ENCODE assay signal across 20 cellular contexts in genomic region chr10:125967533-125967932, GRCh38.
DNase-seq lines count a peak whose midpoint lies in the region; ATAC-seq, FAIRE-seq and TF ChIP-seq lines count a peak whose summit lies in the region.
"Had no signal": no experiment of that assay in that cellular context is flagged by ENCODE, and none has a peak within 500 bp of the region (broad histone marks: within the 10 kb centered on the region; RNA-seq: fewer than 3 reads in every experiment).

No MANE protein-coding gene starts in this region.

- H3K9ac ChIP-seq in mammary epithelial cell (ENCODE audit: insufficient read depth, low read length) = no peak overlapping the region
- H3K9ac ChIP-seq: BLaER1 had no signal

- ATAC-seq in foreskin keratinocyte = peak; percentile 54
- ATAC-seq: CD8-positive, alpha-beta T cell had no signal

- H3K27me3 ChIP-seq in mammary epithelial cell (ENCODE audit: insufficient read depth, low read length) (no peaks in the 10 kb centered on the region), foreskin keratinocyte (no peaks in the 10 kb centered on the region), Peyer's patch (no peaks in the 10 kb centered on the region)
- H3K27me3 ChIP-seq: BLaER1 had no signal

- CTCF ChIA-PET in mammary epithelial cell (lab: Charles Lee; ENCODE audit: low non-redundant PET) = no interaction called here

- no peaks in the 10 kb centered on the region for H4K20me1 ChIP-seq in mammary epithelial cell (ENCODE audit: insufficient read depth, low read length)
- H4K20me1 ChIP-seq: BLaER1 had no signal

- in situ Hi-C loops in mammary epithelial cell (cut with MboI; ENCODE audit: low sequenced_read_pairs in 2 of 2) = no loop called here

- TF ChIP-seq CTCF in mammary epithelial cell (conservative IDR thresholded peaks at IDR 0.05 in 1 of 2, IDR thresholded peaks at IDR 0.05 in 1 of 2; ENCODE audit: extremely low read depth in 1 of 2, insufficient read depth in 1 of 2, low read depth in 1 of 2, low read length in 2 of 2) (no peak), foreskin keratinocyte (conservative IDR thresholded peaks at IDR 0.05) (no peak), Peyer's patch (IDR thresholded peaks at IDR 0.05) (no peak)

- intact Hi-C loops in mammary epithelial cell (cut with micrococcal nuclease) = no loop called here

- FAIRE-seq in RCC 7860 (lab: Jason Lieb, UNC) = peak; percentile 11
- FAIRE-seq: A204.1, G401.6, GM12892, H54 had no signal

- 94% methylated on average over 1 of the region's 1 CpG for WGBS in mammary epithelial cell (ENCODE audit: low coverage, missing lambda C conversion rate)

- H3K9me3 ChIP-seq in mammary epithelial cell (replicated peaks; ENCODE audit: insufficient read depth, low read length) (no peaks in the 10 kb centered on the region), Peyer's patch (no peaks in the 10 kb centered on the region)
- H3K9me3 ChIP-seq: HAP-1 had no signal

- peak overlapping the region; percentile 16 for H3K4me2 ChIP-seq in mammary epithelial cell (ENCODE audit: insufficient read depth, low read depth, low read length)
- H3K4me2 ChIP-seq: BLaER1 had no signal

- TF ChIP-seq POLR2A in Peyer's patch (IDR thresholded peaks at IDR 0.05) = no peak

- BruUV-seq in mammary epithelial cell (replicated peaks; lab: Mats Ljungman, UMichigan) = no TSS peak

- no peak for DNase-seq in RCC 7860 (ENCODE audit: low spot score)
- peak; percentile 46 for DNase-seq in mammary epithelial cell
- DNase-seq in foreskin keratinocyte = peak in 1 of 2 donors; percentile 33
- DNase-seq in Peyer's patch = no peak
- DNase-seq in NCI-H345 treated with DMSO at 0.1 percent for 48 hours (lab: John Stamatoyannopoulos, UW; ENCODE audit: unreplicated experiment) = no peak
- DNase-seq in A172 (ENCODE audit: low spot score) = no peak
- DNase-seq: Caco-2; CD4-positive, CD25-positive, alpha-beta regulatory T cell; CD8-positive, alpha-beta T cell; DMS153; DND-41; GOT3; HFFc6 had no signal

- H2AFZ ChIP-seq in mammary epithelial cell (ENCODE audit: low read depth, low read length) = no peak overlapping the region

- H3K36me3 ChIP-seq in mammary epithelial cell (ENCODE audit: insufficient read depth, low read length) (no peaks in the 10 kb centered on the region), Peyer's patch (no peaks in the 10 kb centered on the region)
- H3K36me3 ChIP-seq: BLaER1, HAP-1 had no signal

- dilution Hi-C loops in mammary epithelial cell (cut with HindIII; ENCODE audit: low sequenced_read_pairs) = no loop called here

- H3K79me2 ChIP-seq in mammary epithelial cell (ENCODE audit: insufficient read depth, low read length) = no peaks in the 10 kb centered on the region

- H3K4me3 ChIP-seq in mammary epithelial cell (replicated peaks in 1 of 3; ENCODE audit: insufficient read depth in 1 of 3, low read depth in 2 of 3, low read length in 3 of 3) = no peak overlapping the region
- H3K4me3 ChIP-seq in Peyer's patch = no peak overlapping the region
- H3K4me3 ChIP-seq: BLaER1, HAP-1 had no signal

- H3K27ac ChIP-seq in mammary epithelial cell (ENCODE audit: insufficient read depth, low read depth, low read length) (peak overlapping the region; percentile 22), foreskin keratinocyte (peak overlapping the region; percentile 34), Peyer's patch (no peak overlapping the region)
- H3K27ac ChIP-seq: BLaER1, C4-2B had no signal

- peaks cover 8% of the 10 kb centered on the region for H3K4me1 ChIP-seq in mammary epithelial cell (ENCODE audit: insufficient read depth, low read length)
- peaks cover 7% of the 10 kb centered on the region for H3K4me1 ChIP-seq in foreskin keratinocyte
- H3K4me1 ChIP-seq in Peyer's patch = no peaks in the 10 kb centered on the region
- H3K4me1 ChIP-seq: BLaER1, Caco-2 had no signal

Comparison
In these comparisons a context has a peak if more than half of its experiments do, and no peak if none do; other contexts are left out.
1. H3K27ac ChIP-seq: peak in mammary epithelial cell (single experiment) and foreskin keratinocyte (single experiment); none in Peyer's patch (0 of 4).